ENCODE assay signal across 20 cellular contexts in the genomic region with DNA sequence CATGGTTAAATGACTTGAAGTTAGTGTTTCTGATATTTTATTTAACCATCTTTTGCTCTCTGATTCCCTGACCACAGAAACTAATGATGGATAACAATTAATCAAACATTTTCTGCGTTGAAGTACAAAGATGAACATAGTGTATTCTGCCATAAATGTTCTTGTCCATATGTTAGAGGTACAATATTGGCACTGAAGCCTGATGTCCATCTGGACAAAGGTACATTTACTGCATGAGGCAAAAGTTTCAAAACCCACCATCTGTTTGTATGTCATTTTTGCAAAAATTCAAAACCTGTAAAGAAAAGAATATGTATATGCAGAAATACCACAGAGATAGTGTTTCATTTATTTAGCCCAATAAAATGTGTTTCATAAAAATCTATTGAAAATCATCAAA.
DNase-seq lines count a peak whose midpoint lies in the region; ATAC-seq lines count a peak whose summit lies in the region.
"Had no signal": no experiment of that assay in that cellular context is flagged by ENCODE, and none has a peak within 500 bp of the region (broad histone marks: within the 10 kb centered on the region; RNA-seq: fewer than 3 reads in every experiment).

No MANE protein-coding gene starts in this region.

- in situ Hi-C loops in G401 (cut with HindIII; ENCODE audit: low sequenced_read_pairs): no loop called here

- no peaks in the 10 kb centered on the region for H3K36me3 Mint-ChIP-seq in T-cell
- H3K36me3 Mint-ChIP-seq: CD14-positive monocyte; CD4-positive, alpha-beta memory T cell; CD4-positive, CD25-positive, alpha-beta regulatory T cell; CD8-positive, alpha-beta memory T cell had no signal

- peaks cover 11 to 23% (median 15%) of the 10 kb centered on the region in 3 donors for H3K9me3 Mint-ChIP-seq in T-cell

- DNase-seq in DMS 273 (lab: John Stamatoyannopoulos, UW; ENCODE audit: unreplicated experiment) (peak; percentile 61), G401 (ENCODE audit: low spot score) (peak; percentile 85), cerebellar cortex (ENCODE audit: low spot score) (peak; percentile 84), pons (ENCODE audit: low spot score) (peak; percentile 12), dedifferentiated amniotic fluid mesenchymal stem cell (ENCODE audit: extremely low spot score) (no peak), T-cell (no peak)
- no peak for DNase-seq in activated effector memory CD4-positive, alpha-beta T cell treated with anti-CD3 and anti-CD28 coated beads, Interleukin-2, amount 50 U/mL, for 16 hours
- DNase-seq: BE2C; CD4-positive, alpha-beta memory T cell; CD4-positive, CD25-positive, alpha-beta regulatory T cell; CD8-positive, alpha-beta memory T cell; COR-L47; DMS153; DMS53; DMS79; DND-41; EL; GF-D8 had no signal

- CTCF ChIA-PET in T-cell (lab: Charles Lee): no interaction called here

- H3K27ac Mint-ChIP-seq in T-cell: no peak overlapping the region
- H3K27ac Mint-ChIP-seq: CD14-positive monocyte; CD4-positive, alpha-beta memory T cell; CD4-positive, CD25-positive, alpha-beta regulatory T cell; CD8-positive, alpha-beta memory T cell had no signal

- no peaks in the 10 kb centered on the region for H3K27me3 Mint-ChIP-seq in T-cell
- H3K27me3 Mint-ChIP-seq: CD4-positive, alpha-beta memory T cell; CD4-positive, CD25-positive, alpha-beta regulatory T cell; CD8-positive, alpha-beta memory T cell had no signal

- no peaks in the 10 kb centered on the region for H3K4me1 Mint-ChIP-seq in T-cell
- H3K4me1 Mint-ChIP-seq: CD14-positive monocyte; CD4-positive, alpha-beta memory T cell; CD4-positive, CD25-positive, alpha-beta regulatory T cell; CD8-positive, alpha-beta memory T cell had no signal

- H3K4me3 Mint-ChIP-seq in T-cell: no peak overlapping the region
- H3K4me3 Mint-ChIP-seq: CD14-positive monocyte; CD4-positive, alpha-beta memory T cell; CD4-positive, CD25-positive, alpha-beta regulatory T cell; CD8-positive, alpha-beta memory T cell had no signal

- no peak for ATAC-seq in T-cell (replicated peaks in 1 of 4)
- ATAC-seq: A549 had no signal

- POLR2A ChIA-PET in T-cell (lab: Charles Lee): no interaction called here

Comparison
In these comparisons a context has a peak if more than half of its experiments do, and no peak if none do; other contexts are left out.
1. DNase-seq: peak in DMS 273 (single experiment), G401 (single experiment), cerebellar cortex (single experiment) and pons (single experiment); none in activated effector memory CD4-positive, alpha-beta T cell treated with anti-CD3 and anti-CD28 coated beads, Interleukin-2, amount 50 U/mL, for 16 hours (single experiment), dedifferentiated amniotic fluid mesenchymal stem cell (single experiment) and T-cell (0 of 34).